16 cellular contexts compared by ENCODE assay signal in genomic region chr4:159273841-159274240, GRCh38.
"Had no signal": no experiment of that assay in that cellular context is flagged by ENCODE, and none has a peak within 500 bp of the region (broad histone marks: within the 10 kb centered on the region; RNA-seq: fewer than 3 reads in every experiment).

No MANE protein-coding gene starts in this region.

- ATAC-seq: activated naive CD4-positive, alpha-beta T cell treated with anti-CD3 and anti-CD28 coated beads, Interleukin-2, amount 50 U/mL, for 72 hours; activated T-cell treated with anti-CD3 and anti-CD28 coated beads, Interleukin-2, amount 50 U/mL, for 4 hours; stimulated activated memory B cell treated with anti-CD40 and anti-IgM and Interleukin-4, amounts not matched to agents 10 μg/mL and 1 μg/mL and 100 μg/mL, for 72 hours; WTC11 had no signal

- H3K36me3 ChIP-seq: tibial artery, vagina had no signal

- H3K9ac ChIP-seq: parathyroid adenoma had no signal

- H3K27ac ChIP-seq: vagina had no signal

- H3K79me2 ChIP-seq: parathyroid adenoma had no signal

- H3K4me3 ChIP-seq: tibial artery, vagina had no signal

- H3K27me3 ChIP-seq: tibial artery, vagina had no signal

- H2AFZ ChIP-seq: parathyroid adenoma had no signal

- DNase-seq: activated CD4-positive, alpha-beta memory T cell treated with anti-CD3 and anti-CD28 coated beads, Interleukin-2, amount 10 ng/mL, durations not matched to agents 7 days and 5 days; activated CD4-positive, alpha-beta T cell treated with anti-CD3 and anti-CD28 coated beads for 4 hours; activated gamma-delta T cell; activated T-cell treated with anti-CD3 and anti-CD28 coated beads, Interleukin-2, amount 50 U/mL, for 4 hours; effector memory CD4-positive, alpha-beta T cell; foreskin melanocyte; head of caudate nucleus; naive B cell; stimulated activated CD4-positive, alpha-beta T cell treated with anti-CD3 and anti-CD28 coated beads, Interleukin-2, amount 100 ng/mL, for 48 hours; T-helper 2 cell; tibial artery had no signal

- H3K9me3 ChIP-seq: tibial artery, vagina had no signal
